10 cellular contexts compared by ENCODE assay signal in genomic region chr5:31811210-31811609, GRCh38.
A peak's percentile ranks its signal among the peaks of the same experiment; 100 is the strongest.
DNase-seq lines count a peak whose midpoint lies in the region; ATAC-seq and TF ChIP-seq lines count a peak whose summit lies in the region.
"Had no signal": no experiment of that assay in that cellular context is flagged by ENCODE, and none has a peak within 500 bp of the region (broad histone marks: within the 10 kb centered on the region; RNA-seq: fewer than 3 reads in every experiment).

No MANE protein-coding gene starts in this region.

- DNase-seq in HCEC 1CT (peak; percentile 87), RWPE2 (ENCODE audit: low spot score) (no peak), epithelial cell of proximal tubule (ENCODE audit: low read depth) (peak; percentile 47), skeletal muscle cell (ENCODE audit: low read depth) (peak; percentile 75)
- DNase-seq: NCI-H446 treated with DMSO at 0.1 percent for 48 hours, T-helper 2 cell had no signal

- no peaks in the 10 kb centered on the region for H3K36me3 ChIP-seq in RWPE2 (ENCODE audit: low read depth)

- peak overlapping the region; percentile 17 for H3K27ac ChIP-seq in RWPE2 (ENCODE audit: poor library complexity, severe bottlenecking)
- H3K27ac ChIP-seq: parathyroid adenoma had no signal

- TF ChIP-seq CTCF in RWPE2 (IDR thresholded peaks at IDR 0.05; ENCODE audit: poor library complexity, severe bottlenecking) (no peak), epithelial cell of proximal tubule (conservative IDR thresholded peaks at IDR 0.05; ENCODE audit: low read depth, low read length) (no peak)

- H3K4me3 ChIP-seq in RWPE2 (ENCODE audit: severe bottlenecking) (no peak overlapping the region), epithelial cell of proximal tubule (ENCODE audit: low read depth, low read length) (no peak overlapping the region), skeletal muscle cell (ENCODE audit: low read depth, low read length) (no peak overlapping the region)

- peaks cover 5% of the 10 kb centered on the region for H3K4me1 ChIP-seq in RWPE2 (ENCODE audit: insufficient read depth, poor library complexity, severe bottlenecking)
- H3K4me1 ChIP-seq: parathyroid adenoma had no signal

- ATAC-seq in RWPE2 (ENCODE audit: low read depth) (peak; percentile 85), HG03280 (IDR thresholded peaks at IDR 0.05; ENCODE audit: unreplicated experiment) (no peak), GM21381 (IDR thresholded peaks at IDR 0.05; ENCODE audit: unreplicated experiment) (no peak), HG03097 (IDR thresholded peaks at IDR 0.05; ENCODE audit: low FRiP score, unreplicated experiment) (no peak)

- H3K27me3 ChIP-seq in RWPE2 (ENCODE audit: insufficient read depth, poor library complexity, severe bottlenecking), result peaks cover 2% of the 10 kb centered on the region

- H3K9me3 ChIP-seq in RWPE2 (ENCODE audit: severe bottlenecking), result no peaks in the 10 kb centered on the region
